ENCODE assay signal across 26 cellular contexts in the genomic region with DNA sequence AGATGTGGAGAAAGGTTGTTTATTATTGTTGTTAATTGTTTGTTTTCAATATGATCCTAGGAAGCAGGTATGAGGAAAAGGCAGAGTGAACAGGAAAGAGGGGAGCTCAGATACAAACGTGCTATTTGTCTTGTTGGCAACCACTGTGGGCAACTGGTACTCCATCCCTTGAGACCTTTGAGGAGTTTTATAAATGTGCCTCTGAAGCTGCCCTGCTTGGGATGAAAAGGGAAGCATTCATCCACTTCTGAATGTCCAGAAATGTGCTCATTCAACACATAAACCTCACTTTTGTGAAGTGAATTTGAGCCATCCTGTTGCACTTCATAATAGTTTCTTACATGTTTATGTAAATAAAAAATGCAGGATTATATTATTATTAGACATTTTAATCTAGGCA.
"Had no signal": no experiment of that assay in that cellular context is flagged by ENCODE, and none has a peak within 500 bp of the region (broad histone marks: within the 10 kb centered on the region; RNA-seq: fewer than 3 reads in every experiment).

No MANE protein-coding gene starts in this region.

- H3K79me2 ChIP-seq: parathyroid adenoma had no signal

- DNase-seq: heart left ventricle; hypothalamus; immature natural killer cell; kidney; left colon; left ventricle myocardium inferior; midbrain; mucosa of descending colon; naive thymus-derived CD4-positive, alpha-beta T cell; occipital lobe; stimulated activated CD4-positive, alpha-beta T cell treated with anti-CD3 and anti-CD28 coated beads, Interleukin-12 subunit alpha, Interleukin-12 subunit beta, amount 100 ng/mL, for 4 hours; stimulated activated CD4-positive, alpha-beta T cell treated with anti-CD3 and anti-CD28 coated beads, Interleukin-15, amount 100 ng/mL, for 24 hours; stimulated activated CD4-positive, alpha-beta T cell treated with anti-CD3 and anti-CD28 coated beads, Interleukin-2, amount 100 ng/mL, for 24 hours; stimulated activated CD4-positive, alpha-beta T cell treated with anti-CD3 and anti-CD28 coated beads, Interleukin-4, amount 100 ng/mL, for 1 hour; stimulated activated naive B cell treated with anti-CD40 and anti-IgM and Interleukin-4, amounts not matched to agents 10 μg/mL and 1 μg/mL and 100 μg/mL, for 72 hours; stimulated activated naive CD8-positive, alpha-beta T cell treated with anti-CD3 and anti-CD28 coated beads, Interleukin-15, Interleukin-2, amounts not matched to agents 100 U/mL and 50 U/mL, for 24 hours; stomach; tibial artery had no signal

- H3K27ac ChIP-seq: heart left ventricle, left ventricle myocardium inferior, neural progenitor cell, neutrophil, parathyroid adenoma, right atrium auricular region, skin epidermis, stomach, testis, tibial artery, vagina had no signal

- H3K9ac ChIP-seq: neural progenitor cell, parathyroid adenoma had no signal

- H3K4me1 ChIP-seq: heart left ventricle, left ventricle myocardium inferior, neural progenitor cell, parathyroid adenoma, right atrium auricular region, stomach, testis, tibial artery, vagina had no signal

- H3K9me3 ChIP-seq: heart left ventricle, left ventricle myocardium inferior, mucosa of descending colon, neutrophil, right atrium auricular region, stomach, testis, tibial artery, vagina had no signal

- H2AFZ ChIP-seq: neural progenitor cell, parathyroid adenoma had no signal

- H3K27me3 ChIP-seq: heart left ventricle, neural progenitor cell, neutrophil, right atrium auricular region, stomach, testis, tibial artery, vagina had no signal

- H3K4me2 ChIP-seq: neural progenitor cell had no signal

- H3K4me3 ChIP-seq: heart left ventricle, left ventricle myocardium inferior, lung, mucosa of descending colon, neural progenitor cell, right atrium auricular region, skin epidermis, stomach, testis, tibial artery, vagina had no signal

- H3K36me3 ChIP-seq: heart left ventricle, left ventricle myocardium inferior, neural progenitor cell, neutrophil, right atrium auricular region, stomach, tibial artery, vagina had no signal
